9 cellular contexts compared by ENCODE assay signal in the genomic region with DNA sequence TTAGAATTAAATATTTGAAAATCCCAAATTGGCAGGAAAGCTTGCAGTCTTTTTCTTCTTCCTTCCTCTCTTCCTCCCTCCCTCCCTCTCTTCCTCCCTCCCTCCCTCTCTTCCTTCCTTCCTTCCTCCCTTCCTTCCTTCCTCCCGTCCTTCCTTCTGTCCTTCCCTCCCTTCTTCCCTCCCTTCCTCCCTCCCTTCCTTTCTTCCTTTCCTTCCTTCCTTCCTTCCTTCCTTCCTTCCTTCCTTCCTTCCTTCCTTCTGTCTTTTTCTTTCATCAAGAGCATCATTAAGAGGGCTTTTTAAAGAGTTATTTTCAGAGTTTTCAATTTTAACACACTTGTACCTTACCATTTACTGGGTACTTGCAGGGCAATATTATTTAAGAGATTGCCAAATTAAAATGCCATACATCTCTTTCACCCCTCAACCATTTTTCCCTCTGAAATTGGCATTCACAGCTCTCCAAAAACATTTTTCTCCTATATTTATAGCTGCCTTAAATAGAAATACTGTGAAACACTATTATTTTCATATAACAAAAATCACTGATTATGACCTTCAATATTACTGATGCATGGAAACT.
"Had no signal": no experiment of that assay in that cellular context is flagged by ENCODE, and none has a peak within 500 bp of the region (broad histone marks: within the 10 kb centered on the region; RNA-seq: fewer than 3 reads in every experiment).

No MANE protein-coding gene starts in this region.

- FAIRE-seq: HTR-8/SVneo had no signal

- H2AFZ ChIP-seq: GM23248 had no signal

- H3K4me1 ChIP-seq: HAP-1 had no signal

- H3K4me3 ChIP-seq: GM23248, HAP-1 had no signal

- DNase-seq: GM23248, GOT3, H7, KBM-7 had no signal

- H3K27me3 Mint-ChIP-seq: IgD-negative memory B cell had no signal

- H3K36me3 Mint-ChIP-seq: IgD-negative memory B cell had no signal

- H3K27ac Mint-ChIP-seq: IgD-negative memory B cell had no signal

- H3K9ac ChIP-seq: GM23248, KMS-11 had no signal

- H3K4me2 ChIP-seq: KMS-11 had no signal

- ATAC-seq: HCT116 had no signal

- H3K27ac ChIP-seq: GM23248, KMS-11 had no signal

- H3K36me3 ChIP-seq: HAP-1 had no signal

- H3K9me3 ChIP-seq: HAP-1 had no signal

- H3K4me3 Mint-ChIP-seq: IgD-negative memory B cell had no signal

- H3K4me1 Mint-ChIP-seq: IgD-negative memory B cell had no signal
